ENCODE assay signal across 8 cellular contexts in the genomic region with DNA sequence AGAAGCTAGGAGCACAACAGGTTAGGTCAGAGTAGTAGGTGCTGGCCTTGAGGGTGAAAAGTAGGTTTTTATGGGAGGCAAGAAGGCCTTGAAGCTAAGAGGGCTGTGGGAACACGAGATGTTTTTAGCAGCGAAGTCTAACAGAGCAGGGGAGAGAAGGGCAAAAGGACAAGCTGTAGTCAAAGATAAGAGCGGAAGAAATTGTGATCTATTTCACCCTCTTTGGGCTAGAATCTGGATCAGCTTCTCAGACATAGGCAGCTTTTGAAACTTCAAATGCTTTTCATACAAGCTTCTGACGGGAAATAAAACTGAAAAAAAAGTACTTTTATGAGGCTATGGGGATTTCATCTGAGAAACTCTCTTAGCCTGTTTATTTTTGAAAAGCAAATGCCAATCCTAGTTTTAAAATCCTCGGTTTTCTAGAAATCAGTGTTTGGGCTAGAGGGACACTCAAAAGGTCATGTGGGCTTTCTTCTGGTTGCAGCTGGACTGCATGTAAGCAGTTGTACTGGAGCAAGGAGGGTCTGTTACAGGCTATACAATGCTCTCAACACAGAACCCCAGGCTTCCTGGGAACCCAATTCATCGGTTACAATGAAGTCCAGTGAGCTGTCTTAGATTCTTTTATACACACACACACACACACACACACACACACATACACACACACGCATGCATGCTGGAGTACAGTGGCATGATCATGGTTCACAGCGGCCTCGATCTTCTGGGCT.
DNase-seq lines count a peak whose midpoint lies in the region; ATAC-seq and TF ChIP-seq lines count a peak whose summit lies in the region.

No MANE protein-coding gene starts in this region.

- no peak for ATAC-seq in stimulated activated naive CD8-positive, alpha-beta T cell treated with anti-CD3 and anti-CD28 coated beads, Interleukin-15, Interleukin-2, amounts not matched to agents 100 U/mL and 50 U/mL, for 24 hours
- ATAC-seq in HG03521 (IDR thresholded peaks at IDR 0.05; ENCODE audit: unreplicated experiment) (no peak), GM18511 (IDR thresholded peaks at IDR 0.05; ENCODE audit: unreplicated experiment) (no peak)

- H3K36me3 ChIP-seq in colonic mucosa, result peaks cover under 1% of the 10 kb centered on the region
- H3K36me3 ChIP-seq in neutrophil, result peaks cover 10% of the 10 kb centered on the region

- no peaks in the 10 kb centered on the region for H3K27me3 Mint-ChIP-seq in stimulated activated naive CD8-positive, alpha-beta T cell treated with anti-CD3 and anti-CD28 coated beads, Interleukin-15, Interleukin-2, amounts not matched to agents 100 ng/mL and 50 ng/mL, for 24 hours

- DNase-seq in stimulated activated naive CD8-positive, alpha-beta T cell treated with anti-CD3 and anti-CD28 coated beads, Interleukin-15, Interleukin-2, amounts not matched to agents 100 U/mL and 50 U/mL, for 24 hours, result no peak
- DNase-seq in colonic mucosa (no peak), hepatic stellate cell (ENCODE audit: low spot score) (no peak), NCI-H1105 (lab: John Stamatoyannopoulos, UW) (no peak)

- H3K27ac ChIP-seq in colonic mucosa (peak overlapping the region; percentile 75), neutrophil (peak overlapping the region; percentile 90)

- H3K27ac Mint-ChIP-seq in stimulated activated naive CD8-positive, alpha-beta T cell treated with anti-CD3 and anti-CD28 coated beads, Interleukin-15, Interleukin-2, amounts not matched to agents 100 ng/mL and 50 ng/mL, for 24 hours, result peak overlapping the region; percentile 65

- H3K4me3 ChIP-seq in colonic mucosa (no peak overlapping the region), neutrophil (ENCODE audit: low read depth in 1 of 2, low read length in 1 of 2) (no peak overlapping the region)

- peaks cover 55% of the 10 kb centered on the region for H3K36me3 Mint-ChIP-seq in stimulated activated naive CD8-positive, alpha-beta T cell treated with anti-CD3 and anti-CD28 coated beads, Interleukin-15, Interleukin-2, amounts not matched to agents 100 ng/mL and 50 ng/mL, for 24 hours (ENCODE audit: low read depth)

- H3K9ac ChIP-seq in colonic mucosa (ENCODE audit: low read depth in 2 of 2, low read length in 2 of 2), result no peak overlapping the region

- peak overlapping the region; percentile 10 for H3K4me3 Mint-ChIP-seq in stimulated activated naive CD8-positive, alpha-beta T cell treated with anti-CD3 and anti-CD28 coated beads, Interleukin-15, Interleukin-2, amounts not matched to agents 100 ng/mL and 50 ng/mL, for 24 hours

- no peaks in the 10 kb centered on the region for H3K9me3 Mint-ChIP-seq in stimulated activated naive CD8-positive, alpha-beta T cell treated with anti-CD3 and anti-CD28 coated beads, Interleukin-15, Interleukin-2, amounts not matched to agents 100 ng/mL and 50 ng/mL, for 24 hours

- TF ChIP-seq CTCF in colonic mucosa (IDR thresholded peaks at IDR 0.05) (no peak), neutrophil (IDR thresholded peaks at IDR 0.05) (no peak)

- intact Hi-C loops in colonic mucosa (cut with DNase I), result no loop called here

- H3K9me3 ChIP-seq in colonic mucosa (no peaks in the 10 kb centered on the region), neutrophil (no peaks in the 10 kb centered on the region)

- peaks cover 100% of the 10 kb centered on the region for H3K4me1 Mint-ChIP-seq in stimulated activated naive CD8-positive, alpha-beta T cell treated with anti-CD3 and anti-CD28 coated beads, Interleukin-15, Interleukin-2, amounts not matched to agents 100 ng/mL and 50 ng/mL, for 24 hours (ENCODE audit: low read depth)

- peaks cover 10% of the 10 kb centered on the region for H3K4me1 ChIP-seq in colonic mucosa
- H3K4me1 ChIP-seq in neutrophil (ENCODE audit: control insufficient read depth in 1 of 2, insufficient read depth in 1 of 2, low read depth in 1 of 2, low read length in 1 of 2), result peaks cover 53 to 54% of the 10 kb centered on the region in 2 experiments

- H3K27me3 ChIP-seq in colonic mucosa, result no peaks in the 10 kb centered on the region
- no peaks in the 10 kb centered on the region for H3K27me3 ChIP-seq in neutrophil
